Comparison of ENCODE assay signal across 8 cellular contexts in genomic region chr10:3471927-3472704, GRCh38.
DNase-seq lines count a peak whose midpoint lies in the region; ATAC-seq and TF ChIP-seq lines count a peak whose summit lies in the region.

No MANE protein-coding gene starts in this region.

- no peaks in the 10 kb centered on the region for H3K9me3 ChIP-seq in adrenal gland (replicated peaks in 1 of 3)

- peak overlapping the region; percentile 88 for H3K27ac Mint-ChIP-seq in stimulated activated naive B cell treated with anti-CD40 and anti-IgM and Interleukin-4, amounts not matched to agents 10 μg/mL and 1 μg/mL and 100 μg/mL, for 72 hours

- intact Hi-C loops in adrenal gland (cut with DNase I), result no loop called here

- no peaks in the 10 kb centered on the region for H3K27me3 Mint-ChIP-seq in stimulated activated naive B cell treated with anti-CD40 and anti-IgM and Interleukin-4, amounts not matched to agents 10 μg/mL and 1 μg/mL and 100 μg/mL, for 72 hours

- peak; percentile 24 to 51 for ATAC-seq in stimulated activated naive B cell treated with anti-CD40 and anti-IgM and Interleukin-4, amounts not matched to agents 10 μg/mL and 1 μg/mL and 100 μg/mL, for 72 hours (replicated peaks)
- ATAC-seq in GM18909 (IDR thresholded peaks at IDR 0.05; ENCODE audit: poor library complexity, unreplicated experiment) (no peak), HG03342 (IDR thresholded peaks at IDR 0.05; ENCODE audit: unreplicated experiment) (no peak)

- H3K9me3 Mint-ChIP-seq in stimulated activated naive B cell treated with anti-CD40 and anti-IgM and Interleukin-4, amounts not matched to agents 10 μg/mL and 1 μg/mL and 100 μg/mL, for 72 hours, result no peaks in the 10 kb centered on the region

- TF ChIP-seq CTCF in adrenal gland (IDR thresholded peaks at IDR 0.05), result no peak

- H3K27me3 ChIP-seq in adrenal gland (no peaks in the 10 kb centered on the region), layer of hippocampus (ENCODE audit: control insufficient read depth, insufficient read depth, low read length) (no peaks in the 10 kb centered on the region)

- H3K4me1 ChIP-seq in adrenal gland (replicated peaks in 1 of 2), result peaks cover 8 to 26% of the 10 kb centered on the region in 2 donors

- H3K4me1 Mint-ChIP-seq in stimulated activated naive B cell treated with anti-CD40 and anti-IgM and Interleukin-4, amounts not matched to agents 10 μg/mL and 1 μg/mL and 100 μg/mL, for 72 hours, result peaks cover 34 to 55% of the 10 kb centered on the region in 2 donors

- H3K27ac ChIP-seq in adrenal gland (peak overlapping the region in 4 of 5 donors; percentile 12 to 69 (median 66)), layer of hippocampus (ENCODE audit: low read depth, low read length) (peak overlapping the region; percentile 86)

- WGBS in adrenal gland, 4 donors, result 66 to 77% (median 71%) methylated on average over 18 to 19 of the region's 19 CpGs

- peak overlapping the region; percentile 74 to 77 for H3K4me3 Mint-ChIP-seq in stimulated activated naive B cell treated with anti-CD40 and anti-IgM and Interleukin-4, amounts not matched to agents 10 μg/mL and 1 μg/mL and 100 μg/mL, for 72 hours

- no peaks in the 10 kb centered on the region for H3K36me3 ChIP-seq in adrenal gland (replicated peaks in 1 of 2)

- no peak for TF ChIP-seq POLR2A in adrenal gland (IDR thresholded peaks at IDR 0.05)

- peaks cover 0 to 3% of the 10 kb centered on the region in 2 donors for H3K36me3 Mint-ChIP-seq in stimulated activated naive B cell treated with anti-CD40 and anti-IgM and Interleukin-4, amounts not matched to agents 10 μg/mL and 1 μg/mL and 100 μg/mL, for 72 hours

- peak; percentile 85 for DNase-seq in HT-29 (ENCODE audit: low spot score)
- DNase-seq in adrenal gland, result no peak
- no peak for DNase-seq in stimulated activated naive B cell treated with anti-CD40 and anti-IgM and Interleukin-4, amounts not matched to agents 10 μg/mL and 1 μg/mL and 100 μg/mL, for 72 hours
- DNase-seq in ureter (ENCODE audit: low spot score), result no peak
- no peak for DNase-seq in NK-92 treated with Interleukin-12 subunit alpha and Interleukin-12 subunit beta, amount 100 ng/mL, for 24 hours (lab: John Stamatoyannopoulos, UW)

- H3K4me3 ChIP-seq in adrenal gland, result peak overlapping the region in 1 of 4 donors; percentile 9

Comparison
In these comparisons a context has a peak if more than half of its experiments do, and no peak if none do; other contexts are left out.
1. ATAC-seq: peak in stimulated activated naive B cell treated with anti-CD40 and anti-IgM and Interleukin-4, amounts not matched to agents 10 μg/mL and 1 μg/mL and 100 μg/mL, for 72 hours (2 of 2); none in GM18909 (single experiment) and HG03342 (single experiment).